31 cellular contexts compared by ENCODE assay signal in the genomic region with DNA sequence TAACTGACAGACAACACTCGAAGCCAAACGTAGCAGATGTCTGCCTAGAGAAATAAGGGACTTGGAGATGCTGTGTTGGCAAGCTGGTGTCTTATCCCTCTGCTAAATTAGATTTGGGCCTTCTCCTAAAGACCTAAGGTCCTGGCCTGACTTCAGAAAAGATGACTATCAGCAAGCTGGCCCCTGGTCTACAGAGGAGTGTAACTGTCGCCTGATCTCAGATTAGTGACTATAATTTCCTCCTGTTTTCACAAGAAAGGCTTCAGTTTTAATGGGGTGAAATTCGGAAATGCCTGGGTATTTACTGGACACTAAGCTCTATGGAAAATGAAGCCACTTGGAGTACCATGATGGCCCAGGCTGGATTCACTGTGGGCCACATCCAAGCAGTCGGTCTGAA. TPM values are rescaled to one million over a fixed set of nuclear protein-coding genes. Genes with fewer than 3 reads are reported as not detected.
"Had no signal": no experiment of that assay in that cellular context is flagged by ENCODE, and none has a peak within 500 bp of the region (broad histone marks: within the 10 kb centered on the region; RNA-seq: fewer than 3 reads in every experiment).

No MANE protein-coding gene starts in this region.

- ATAC-seq: heart right ventricle; left cardiac atrium; left lung; mucosa of descending colon; natural killer cell treated with Interleukin-12 subunit alpha and Interleukin-12 subunit beta and Interleukin-15 and Interleukin-18, amount 100 ng/mL, for 72 hours; sciatic nerve; stimulated activated naive CD8-positive, alpha-beta T cell treated with anti-CD3 and anti-CD28 coated beads, Interleukin-15, amount 100 ng/mL, for 72 hours; upper lobe of right lung had no signal

- DNase-seq: effector CD8-positive, alpha-beta T cell; endodermal cell; esophagus squamous epithelium; foreskin melanocyte; glutamatergic neuron; heart right ventricle; hippocampal formation; left cardiac atrium; left lung; mesenchymal stem cell; mucosa of descending colon; naive B cell; stimulated activated CD4-positive, alpha-beta T cell treated with anti-CD3 and anti-CD28 coated beads, Interleukin-12 subunit alpha, Interleukin-12 subunit beta, amount 100 ng/mL, for 4 hours; stimulated activated CD4-positive, alpha-beta T cell treated with anti-CD3 and anti-CD28 coated beads, Interleukin-1b, Interleukin-23, amount 100 ng/mL, for 48 hours; stimulated activated CD4-positive, alpha-beta T cell treated with anti-CD3 and anti-CD28 coated beads, Interleukin-4, amount 100 ng/mL, for 1 hour; stimulated activated CD8-positive, alpha-beta memory T cell treated with anti-CD3 and anti-CD28 coated beads, Interleukin-4, amount 100 ng/mL, for 48 hours; stimulated activated naive CD4-positive, alpha-beta T cell; stimulated activated naive CD8-positive, alpha-beta T cell treated with anti-CD3 and anti-CD28 coated beads, Interleukin-15, amount 100 ng/mL, for 72 hours; transverse colon; upper lobe of right lung; uterus had no signal

- H3K27me3 ChIP-seq: esophagus squamous epithelium, heart right ventricle, left lung, neutrophil, right atrium auricular region, suprapubic skin, transverse colon, upper lobe of right lung, uterus had no signal

- H3K27ac ChIP-seq: epithelial cell of prostate, esophagus squamous epithelium, heart right ventricle, left lung, neutrophil, parathyroid adenoma, right atrium auricular region, suprapubic skin, transverse colon, upper lobe of right lung, uterus had no signal

- H3K4me3 ChIP-seq: esophagus squamous epithelium, heart right ventricle, left lung, mucosa of descending colon, right atrium auricular region, smooth muscle cell, suprapubic skin, transverse colon, upper lobe of right lung, uterus had no signal

RNA-seq across cellular contexts. Expression of a gene that starts 53.1 kb away (rescaled TPM):
- total RNA-seq: heart right ventricle; kidney epithelial cell; left lung; lower leg skin; natural killer cell treated with Interleukin-12 subunit alpha and Interleukin-12 subunit beta and Interleukin-15 and Interleukin-18, amount 100 ng/mL, for 72 hours; right atrium auricular region; smooth muscle cell; suprapubic skin; upper lobe of right lung had no signal
- polyA plus RNA-seq: smooth muscle cell had no signal
